7 cellular contexts compared by ENCODE assay signal in genomic region chr18:12308386-12309100, GRCh38. TPM values are rescaled to one million over a fixed set of nuclear protein-coding genes. Genes with fewer than 3 reads are reported as not detected.
DNase-seq lines count a peak whose midpoint lies in the region; ATAC-seq and TF ChIP-seq lines count a peak whose summit lies in the region.

No MANE protein-coding gene starts in this region.

- peaks cover 13 to 32% (median 24%) of the 10 kb centered on the region in 3 donors for H3K4me1 Mint-ChIP-seq in naive B cell

- no peak for TF ChIP-seq CTCF in GM12864 (IDR thresholded peaks at IDR 0.05; ENCODE audit: low read depth, low read length, missing control alignments)

- peak overlapping the region; percentile 70 to 93 (median 84) for H3K4me3 Mint-ChIP-seq in naive B cell

- peak overlapping the region in 4 of 6 donors; percentile 29 to 77 (median 61) for H3K27ac Mint-ChIP-seq in naive B cell

- peak overlapping the region; percentile 50 for H3K4me3 ChIP-seq in GM12864 (ENCODE audit: low read depth, low read length)

- DNase-seq in GM12864 (ENCODE audit: low read depth), result no peak
- peak; percentile 80 for DNase-seq in HuH-7 (ENCODE audit: low spot score)
- DNase-seq in UCSD-AML1 (lab: John Stamatoyannopoulos, UW; ENCODE audit: unreplicated experiment), result peak; percentile 62
- peak; percentile 91 for DNase-seq in fibroblast of gingiva (ENCODE audit: low read depth)
- peak; percentile 45 for DNase-seq in naive B cell
- no peak for DNase-seq in midbrain (lab: John Stamatoyannopoulos, UW)

- H3K36me3 Mint-ChIP-seq in naive B cell, result peaks cover 8 to 10% of the 10 kb centered on the region in 2 donors

- H3K27me3 Mint-ChIP-seq in naive B cell, result peaks cover 12 to 22% (median 13%) of the 10 kb centered on the region in 3 donors

- H3K9me3 Mint-ChIP-seq in naive B cell, result peaks cover 0 to 23% (median 9%) of the 10 kb centered on the region in 7 donors

- peak; percentile 49 for ATAC-seq in GM21737 (IDR thresholded peaks at IDR 0.05; ENCODE audit: unreplicated experiment)
- ATAC-seq in naive B cell (ENCODE audit: low read depth in 2 of 2), result peak; percentile 39 to 52

RNA-seq across cellular contexts. Expression of gene TUBB6, which starts 0.5 kb away (rescaled TPM):
- 10 to 100 TPM; 28.3 to 56.7 (median 43.6) TPM for polyA plus RNA-seq in naive B cell (ENCODE audit: low read depth in 6 of 6)

RNA-seq across cellular contexts. Expression of gene CIDEA, which starts 54.4 kb away (rescaled TPM):
- polyA plus RNA-seq in naive B cell (ENCODE audit: low read depth in 6 of 6), result not detected

Comparison
In these comparisons a context has a peak if more than half of its experiments do, and no peak if none do; other contexts are left out.
1. DNase-seq: peak in HuH-7 (single experiment), UCSD-AML1 (single experiment), fibroblast of gingiva (single experiment) and naive B cell (single experiment); none in GM12864 (single experiment) and midbrain (single experiment).